Comparison of ENCODE assay signal across 1 cellular context in the genomic region with DNA sequence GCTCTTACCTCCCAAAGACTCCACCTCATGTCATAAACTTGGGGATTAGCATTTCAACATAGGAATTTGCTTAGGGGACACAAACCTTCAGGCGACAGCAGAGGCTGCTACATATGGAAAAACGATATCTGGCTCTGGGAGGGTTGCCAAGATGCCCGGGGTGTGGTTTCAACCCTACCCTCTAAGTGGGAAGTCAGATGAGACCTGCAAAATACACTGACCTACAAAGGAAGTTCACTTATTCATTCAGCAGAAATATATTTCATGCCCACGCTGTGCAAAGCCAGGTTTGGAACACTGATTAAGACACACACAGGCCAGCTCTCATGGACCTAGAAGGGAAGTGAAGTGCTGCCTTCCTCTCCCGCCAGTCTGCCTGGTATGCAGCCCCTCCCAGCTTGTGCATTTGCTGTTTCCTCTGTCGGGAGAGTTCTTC.
TF ChIP-seq lines count a peak whose summit lies in the region.

No MANE protein-coding gene starts in this region.

TF ChIP-seq in HepG2, 621 proteins besides CTCF, POLR2A, EP300 and RAD21 (continued from another document):
- TF ChIP-seq, protein P1, sequence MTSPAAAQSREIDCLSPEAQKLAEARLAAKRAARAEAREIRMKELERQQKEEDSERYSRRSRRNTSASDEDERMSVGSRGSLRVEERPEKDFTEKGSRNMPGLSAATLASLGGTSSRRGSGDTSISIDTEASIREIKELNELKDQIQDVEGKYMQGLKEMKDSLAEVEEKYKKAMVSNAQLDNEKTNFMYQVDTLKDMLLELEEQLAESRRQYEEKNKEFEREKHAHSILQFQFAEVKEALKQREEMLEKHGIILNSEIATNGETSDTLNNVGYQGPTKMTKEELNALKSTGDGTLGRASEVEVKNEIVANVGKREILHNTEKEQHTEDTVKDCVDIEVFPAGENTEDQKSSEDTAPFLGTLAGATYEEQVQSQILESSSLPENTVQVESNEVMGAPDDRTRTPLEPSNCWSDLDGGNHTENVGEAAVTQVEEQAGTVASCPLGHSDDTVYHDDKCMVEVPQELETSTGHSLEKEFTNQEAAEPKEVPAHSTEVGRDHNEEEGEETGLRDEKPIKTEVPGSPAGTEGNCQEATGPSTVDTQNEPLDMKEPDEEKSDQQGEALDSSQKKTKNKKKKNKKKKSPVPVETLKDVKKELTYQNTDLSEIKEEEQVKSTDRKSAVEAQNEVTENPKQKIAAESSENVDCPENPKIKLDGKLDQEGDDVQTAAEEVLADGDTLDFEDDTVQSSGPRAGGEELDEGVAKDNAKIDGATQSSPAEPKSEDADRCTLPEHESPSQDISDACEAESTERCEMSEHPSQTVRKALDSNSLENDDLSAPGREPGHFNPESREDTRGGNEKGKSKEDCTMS (CRISPR knock-in tag; conservative IDR thresholded peaks at IDR 0.05) = no peak
- TF ChIP-seq, protein P2, sequence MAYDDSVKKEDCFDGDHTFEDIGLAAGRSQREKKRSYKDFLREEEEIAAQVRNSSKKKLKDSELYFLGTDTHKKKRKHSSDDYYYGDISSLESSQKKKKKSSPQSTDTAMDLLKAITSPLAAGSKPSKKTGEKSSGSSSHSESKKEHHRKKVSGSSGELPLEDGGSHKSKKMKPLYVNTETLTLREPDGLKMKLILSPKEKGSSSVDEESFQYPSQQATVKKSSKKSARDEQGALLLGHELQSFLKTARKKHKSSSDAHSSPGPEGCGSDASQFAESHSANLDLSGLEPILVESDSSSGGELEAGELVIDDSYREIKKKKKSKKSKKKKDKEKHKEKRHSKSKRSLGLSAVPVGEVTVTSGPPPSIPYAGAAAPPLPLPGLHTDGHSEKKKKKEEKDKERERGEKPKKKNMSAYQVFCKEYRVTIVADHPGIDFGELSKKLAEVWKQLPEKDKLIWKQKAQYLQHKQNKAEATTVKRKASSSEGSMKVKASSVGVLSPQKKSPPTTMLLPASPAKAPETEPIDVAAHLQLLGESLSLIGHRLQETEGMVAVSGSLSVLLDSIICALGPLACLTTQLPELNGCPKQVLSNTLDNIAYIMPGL (CRISPR knock-in tag; IDR thresholded peaks at IDR 0.05; ENCODE audit: borderline replicate concordance in 1 of 2, low read depth in 1 of 2) = no peak
- no peak for TF ChIP-seq ZNF547 (CRISPR knock-in tag; IDR thresholded peaks at IDR 0.05)
- TF ChIP-seq ZFYVE20 (CRISPR knock-in tag; IDR thresholded peaks at IDR 0.05; ENCODE audit: borderline replicate concordance, low read depth) = no peak
- TF ChIP-seq FOXJ3 (CRISPR knock-in tag; IDR thresholded peaks at IDR 0.05; ENCODE audit: borderline replicate concordance) = no peak
- TF ChIP-seq, protein P3, sequence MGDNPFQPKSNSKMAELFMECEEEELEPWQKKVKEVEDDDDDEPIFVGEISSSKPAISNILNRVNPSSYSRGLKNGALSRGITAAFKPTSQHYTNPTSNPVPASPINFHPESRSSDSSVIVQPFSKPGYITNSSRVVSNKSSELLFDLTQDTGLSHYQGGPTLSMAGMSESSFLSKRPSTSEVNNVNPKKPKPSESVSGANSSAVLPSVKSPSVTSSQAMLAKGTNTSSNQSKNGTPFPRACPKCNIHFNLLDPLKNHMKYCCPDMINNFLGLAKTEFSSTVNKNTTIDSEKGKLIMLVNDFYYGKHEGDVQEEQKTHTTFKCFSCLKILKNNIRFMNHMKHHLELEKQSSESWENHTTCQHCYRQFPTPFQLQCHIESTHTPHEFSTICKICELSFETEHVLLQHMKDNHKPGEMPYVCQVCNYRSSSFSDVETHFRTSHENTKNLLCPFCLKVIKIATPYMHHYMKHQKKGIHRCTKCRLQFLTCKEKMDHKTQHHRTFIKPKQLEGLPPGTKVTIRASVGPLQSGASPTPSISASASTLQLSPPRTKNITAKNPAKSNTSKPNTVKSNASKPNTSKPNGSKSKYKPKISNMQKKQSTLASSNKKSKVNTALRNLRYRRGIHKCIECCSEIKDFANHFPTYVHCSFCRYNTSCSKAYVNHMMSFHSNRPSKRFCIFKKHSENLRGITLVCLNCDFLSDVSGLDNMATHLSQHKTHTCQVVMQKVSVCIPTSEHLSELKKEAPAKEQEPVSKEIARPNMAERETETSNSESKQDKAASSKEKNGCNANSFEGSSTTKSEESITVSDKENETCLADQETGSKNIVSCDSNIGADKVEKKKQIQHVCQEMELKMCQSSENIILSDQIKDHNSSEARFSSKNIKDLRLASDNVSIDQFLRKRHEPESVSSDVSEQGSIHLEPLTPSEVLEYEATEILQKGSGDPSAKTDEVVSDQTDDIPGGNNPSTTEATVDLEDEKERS (CRISPR knock-in tag; IDR thresholded peaks at IDR 0.05) = no peak
- TF ChIP-seq ZNF788 (CRISPR knock-in tag; IDR thresholded peaks at IDR 0.05; ENCODE audit: borderline replicate concordance) = no peak
- TF ChIP-seq TBP (CRISPR knock-in tag; IDR thresholded peaks at IDR 0.05) = no peak
- TF ChIP-seq, protein P4, sequence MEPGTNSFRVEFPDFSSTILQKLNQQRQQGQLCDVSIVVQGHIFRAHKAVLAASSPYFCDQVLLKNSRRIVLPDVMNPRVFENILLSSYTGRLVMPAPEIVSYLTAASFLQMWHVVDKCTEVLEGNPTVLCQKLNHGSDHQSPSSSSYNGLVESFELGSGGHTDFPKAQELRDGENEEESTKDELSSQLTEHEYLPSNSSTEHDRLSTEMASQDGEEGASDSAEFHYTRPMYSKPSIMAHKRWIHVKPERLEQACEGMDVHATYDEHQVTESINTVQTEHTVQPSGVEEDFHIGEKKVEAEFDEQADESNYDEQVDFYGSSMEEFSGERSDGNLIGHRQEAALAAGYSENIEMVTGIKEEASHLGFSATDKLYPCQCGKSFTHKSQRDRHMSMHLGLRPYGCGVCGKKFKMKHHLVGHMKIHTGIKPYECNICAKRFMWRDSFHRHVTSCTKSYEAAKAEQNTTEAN (CRISPR knock-in tag; conservative IDR thresholded peaks at IDR 0.05) = no peak
- TF ChIP-seq ZFP37 (CRISPR knock-in tag; IDR thresholded peaks at IDR 0.05; ENCODE audit: borderline replicate concordance) = no peak
- no peak for TF ChIP-seq SETDB1 (CRISPR knock-in tag; IDR thresholded peaks at IDR 0.05; ENCODE audit: borderline replicate concordance)
- TF ChIP-seq ZNF224 (CRISPR knock-in tag; IDR thresholded peaks at IDR 0.05) = no peak
- no peak for TF ChIP-seq ZNF878 (CRISPR knock-in tag; IDR thresholded peaks at IDR 0.05)
- no peak for TF ChIP-seq RARG (CRISPR knock-in tag; IDR thresholded peaks at IDR 0.05; ENCODE audit: low read depth)
- no peak for TF ChIP-seq JARID2 (CRISPR knock-in tag; IDR thresholded peaks at IDR 0.05; ENCODE audit: insufficient replicate concordance)
- TF ChIP-seq MXD4 (CRISPR knock-in tag; IDR thresholded peaks at IDR 0.05) = no peak
